In genomic region chr2:96119389-96119751, GRCh38 we compare ENCODE assay signal across 19 cellular contexts. TPM values are rescaled to one million over a fixed set of nuclear protein-coding genes. Genes with fewer than 3 reads are reported as not detected.
DNase-seq lines count a peak whose midpoint lies in the region; ATAC-seq, FAIRE-seq and TF ChIP-seq lines count a peak whose summit lies in the region.
"Had no signal": no experiment of that assay in that cellular context is flagged by ENCODE, and none has a peak within 500 bp of the region (broad histone marks: within the 10 kb centered on the region; RNA-seq: fewer than 3 reads in every experiment).

No MANE protein-coding gene starts in this region.

- H3K79me2 ChIP-seq in H1 (ENCODE audit: control insufficient read depth in 1 of 2, insufficient read depth in 2 of 2, low read length in 2 of 2): no peaks in the 10 kb centered on the region

- H2BK5ac ChIP-seq in H1 (ENCODE audit: low read depth, low read length): no peak overlapping the region

- no peaks in the 10 kb centered on the region for H3K79me1 ChIP-seq in H1 (ENCODE audit: low read depth, low read length)

- H3K9me3 ChIP-seq in H1 (ENCODE audit: insufficient read depth in 2 of 2, low read depth in 1 of 2, low read length in 1 of 2) (peaks cover 0 to 5% of the 10 kb centered on the region in 2 experiments; a peak in 1 of 4 replicates), spleen (no peaks in the 10 kb centered on the region), HAP-1 (no peaks in the 10 kb centered on the region)

- H3K36me3 ChIP-seq in H1 (ENCODE audit: control insufficient read depth in 2 of 4, insufficient read depth in 4 of 4, low read length in 3 of 4) (no peaks in the 10 kb centered on the region), spleen (no peaks in the 10 kb centered on the region), HAP-1 (replicated peaks) (no peaks in the 10 kb centered on the region)

- H3K27me3 ChIP-seq in H1 (replicated peaks in 1 of 4; ENCODE audit: control insufficient read depth in 3 of 4, extremely low read depth in 1 of 4, insufficient read depth in 3 of 4, low read length in 3 of 4): peaks cover 0 to 32% (median 25%) of the 10 kb centered on the region in 4 experiments; a peak in 5 of 7 replicates
- peaks cover 0 to 73% (median 22%) of the 10 kb centered on the region in 7 donors for H3K27me3 ChIP-seq in spleen (replicated peaks in 1 of 7)
- peaks cover 12% of the 10 kb centered on the region for H3K27me3 ChIP-seq in HAP-1 (ENCODE audit: low read depth)

- H3K23ac ChIP-seq in H1 (ENCODE audit: insufficient read length): no peak overlapping the region

- H2BK20ac ChIP-seq in H1 (ENCODE audit: low read length): no peak overlapping the region

- TF ChIP-seq RAD21 in H1 (IDR thresholded peaks at IDR 0.05 in 1 of 2, conservative IDR thresholded peaks at IDR 0.05 in 1 of 2; ENCODE audit: low read depth in 2 of 2, low read length in 2 of 2): no peak

- no peaks in the 10 kb centered on the region for H4K20me1 ChIP-seq in H1 (replicated peaks in 1 of 2; ENCODE audit: control insufficient read depth in 1 of 2, insufficient read depth in 2 of 2, low read length in 2 of 2)

- peaks cover 11% of the 10 kb centered on the region; the same call in 1 of the 2 replicates for H3K23me2 ChIP-seq in H1 (ENCODE audit: low read depth, low read length)

- no peak overlapping the region for H3K56ac ChIP-seq in H1 (replicated peaks; ENCODE audit: insufficient read length, low read depth, low read length)

- DNase-seq in Right ventricle myocardium superior (peak; percentile 7), left ventricle myocardium superior (no peak), HTR-8/SVneo (ENCODE audit: insufficient read length, low spot score) (no peak), H1 (ENCODE audit: low read depth in 1 of 2, low spot score in 2 of 2) (no peak), spleen (peak; percentile 50), NCI-H187 (lab: John Stamatoyannopoulos, UW) (no peak), EL (no peak), HAP-1 (ENCODE audit: low spot score in 2 of 2) (no peak)
- DNase-seq: DMS79 treated with DMSO at 0.1 percent for 48 hours, H9, NCI-H1105, NCI-H2107, NCI-H2227 treated with DMSO at 0.1 percent for 48 hours, NCI-H510A treated with DMSO at 0.1 percent for 48 hours, PC-9 had no signal

- intact Hi-C loops in Right ventricle myocardium superior (cut with DNase I): no loop called here
- intact Hi-C loops in left ventricle myocardium superior (cut with micrococcal nuclease): no loop called here
- intact Hi-C loops in spleen (cut with DNase I; ENCODE audit: low total_unique reads): no loop called here

- no peak overlapping the region for H3K4me2 ChIP-seq in H1 (ENCODE audit: insufficient read depth in 1 of 2, low read depth in 2 of 2, low read length in 2 of 2)
- H3K4me2 ChIP-seq: PC-9 had no signal

- no peak for TF ChIP-seq EP300 in H1 (IDR thresholded peaks at IDR 0.05; ENCODE audit: borderline replicate concordance in 1 of 2, low read depth in 2 of 2, low read length in 2 of 2)

- H3K18ac ChIP-seq in H1 (ENCODE audit: extremely low read depth, low read length): no peak overlapping the region; the same call in 1 of the 2 replicates

- no peak for ATAC-seq in Right ventricle myocardium superior (ENCODE audit: poor library complexity)
- ATAC-seq in left ventricle myocardium superior: no peak

- no peak overlapping the region for H4K91ac ChIP-seq in H1 (replicated peaks; ENCODE audit: insufficient read length, low read length)

- H3K4me3 ChIP-seq in H1 (ENCODE audit: extremely low read depth in 1 of 4, insufficient read depth in 2 of 4, low read depth in 3 of 4, low read length in 4 of 4): no peak overlapping the region
- no peak overlapping the region for H3K4me3 ChIP-seq in spleen
- no peak overlapping the region for H3K4me3 ChIP-seq in HAP-1
- H3K4me3 ChIP-seq: PC-9 had no signal

- 75% methylated on average over 5 of the region's 5 CpGs; no CpG with 5 or more reads in 1 of the 2 experiments for WGBS in H1 (ENCODE audit: extremely low coverage in 1 of 2, insufficient coverage in 1 of 2, insufficient read length in 1 of 2, insufficient replicate concordance in 2 of 2, low coverage in 1 of 2, low lambda C conversion rate in 2 of 2, missing lambda C conversion rate in 1 of 2), 2 experiments
- WGBS in spleen, 5 donors: 90 to 94% (median 92%) methylated on average over 5 of the region's 5 CpGs

- no peak overlapping the region for H2AK5ac ChIP-seq in H1 (ENCODE audit: low read depth, low read length)

- FAIRE-seq in HTR-8/SVneo (lab: Jason Lieb, UNC) (peak; percentile 82), H1 (lab: Jason Lieb, UNC) (no peak)

- H3K14ac ChIP-seq in H1 (ENCODE audit: insufficient read length): no peak overlapping the region

- H4K5ac ChIP-seq in H1 (ENCODE audit: insufficient read length, low read depth, low read length): no peak overlapping the region

- POLR2A ChIA-PET in H1 (lab: Charles Lee; ENCODE audit: partially characterized antibody): no interaction called here

- H3K27ac ChIP-seq in H1 (ENCODE audit: low read depth, low read length): no peak overlapping the region
- no peak overlapping the region for H3K27ac ChIP-seq in spleen
- H3K27ac ChIP-seq: PC-9, RWPE1 had no signal

- H2BK15ac ChIP-seq in H1 (ENCODE audit: low read length): peak overlapping the region; percentile 92; the same call in 1 of the 2 replicates

- in situ Hi-C loops in HAP-1 (cut with MboI; ENCODE audit: low sequenced_read_pairs): loop anchor here (25.0 kb wide), 1 partner anchor 107 kb away; no protein-coding TSS in a partner anchor

- H4K8ac ChIP-seq in H1 (ENCODE audit: extremely low read depth, insufficient read depth, low read length): no peak overlapping the region

- peaks cover 0 to 19% (median 13%) of the 10 kb centered on the region in 4 experiments; a peak in 6 of 7 replicates for H3K4me1 ChIP-seq in H1 (replicated peaks in 1 of 4; ENCODE audit: control insufficient read depth in 3 of 4, insufficient read depth in 4 of 4, low read length in 3 of 4)
- H3K4me1 ChIP-seq in spleen: peaks cover 3 to 42% (median 25%) of the 10 kb centered on the region in 6 donors
- H3K4me1 ChIP-seq in HAP-1: peaks cover 5% of the 10 kb centered on the region

- TF ChIP-seq CTCF in H1 (IDR thresholded peaks at IDR 0.05; ENCODE audit: control extremely low read depth in 1 of 3, insufficient read depth in 1 of 3, low read depth in 1 of 3, low read length in 3 of 3): no peak
- TF ChIP-seq CTCF in spleen (IDR thresholded peaks at IDR 0.05 in 8 of 11, conservative IDR thresholded peaks at IDR 0.05 in 3 of 11): no peak

- H2AFZ ChIP-seq in H1 (ENCODE audit: low read length): no peak overlapping the region
- H2AFZ ChIP-seq: PC-9 had no signal

- CTCF ChIA-PET in H1 (lab: Charles Lee; ENCODE audit: partially characterized antibody): interaction anchor here (0.9 to 4.0 kb wide), 7 partner anchors 11 to 126 kb away, joined by 3 to 25 read pairs (median 8); no protein-coding TSS in a partner anchor

- 0 out of 2 replicates have a peak overlapping the region, but pooled peaks have one; percentile 27 for H2BK12ac ChIP-seq in H1 (ENCODE audit: low read depth, low read length)

- H3K9ac ChIP-seq in H1 (replicated peaks in 1 of 4; ENCODE audit: extremely low read depth in 1 of 4, low read depth in 3 of 4, low read length in 3 of 4): no peak overlapping the region

- H2BK120ac ChIP-seq in H1 (replicated peaks; ENCODE audit: low read depth, low read length): no peak overlapping the region

- TF ChIP-seq POLR2A in H1 (IDR thresholded peaks at IDR 0.05; ENCODE audit: control extremely low read depth in 1 of 2, low read depth in 2 of 2, low read length in 2 of 2): no peak
- no peak for TF ChIP-seq POLR2A in spleen (IDR thresholded peaks at IDR 0.05)

- no peak overlapping the region for H3K4ac ChIP-seq in H1 (replicated peaks; ENCODE audit: insufficient read length, low read depth, low read length)

RNA-seq across cellular contexts. Expression of gene ADRA2B, which starts 3.0 kb away (rescaled TPM):
- total RNA-seq in Right ventricle myocardium superior: 6.4 TPM
- 5.0 TPM for total RNA-seq in left ventricle myocardium superior
- 6.5 and 6.6 TPM in 2 replicates for total RNA-seq in H1 (2021; fragmentation: NEBNext Ultra II Directional; extraction: Animal tissue kit (Norgen Biotek cat#: 25700))
- polyA plus RNA-seq in H1 (2011; rRNA removed): 5.8 and 8.3 TPM in 2 replicates
- 6.6 TPM for polyA plus RNA-seq in H1 (2011; cell fraction: cytosol; rRNA removed)
- 14.4 TPM for polyA plus RNA-seq in H1 (2011; cell fraction: nucleus; rRNA removed)
- 3.3 to 6.4 TPM (median 5.3 TPM) in 4 replicates for polyA plus RNA-seq in H1 (2012, experiment 1 of 2)
- 4.8 TPM for polyA plus RNA-seq in H1 (2012, experiment 2 of 2)
- polyA plus RNA-seq in H1 (2013, experiment 1 of 2): 3.7 TPM
- polyA plus RNA-seq in H1 (2013, experiment 2 of 2): 4.0 TPM
- 4.4 and 4.9 TPM in 2 replicates for polyA minus RNA-seq in H1 (2011; rRNA and poly(A)+ RNA removed)
- polyA minus RNA-seq in H1 (2011; cell fraction: cytosol; rRNA and poly(A)+ RNA removed): 6.7 TPM
- polyA minus RNA-seq in H1 (2011; cell fraction: nucleus; rRNA and poly(A)+ RNA removed): 6.8 TPM
- total RNA-seq in spleen: 10 to 100 TPM in 3 of 7 donors, 1 to 10 TPM in 4; 3.1 to 14.2 (median 9.0) TPM
- polyA plus RNA-seq in spleen: 1 to 10 TPM; 1.8 to 4.2 (median 1.8) TPM
- total RNA-seq: A172, G401 had no signal
- polyA plus RNA-seq: BJ had no signal

RNA-seq across cellular contexts. Expression of gene ASTL, which starts 18.9 kb away (rescaled TPM):
- total RNA-seq in Right ventricle myocardium superior (not detected), left ventricle myocardium superior (not detected), spleen (1 to 10 TPM in 2 of 7 donors, under 1 TPM in 4, not detected in 1; 0.49 to 2.2 (median 0.72) TPM)
- 0.60 and 0.75 TPM in 2 replicates for total RNA-seq in H1 (2021; fragmentation: NEBNext Ultra II Directional; extraction: Animal tissue kit (Norgen Biotek cat#: 25700))
- polyA plus RNA-seq in H1 (2011; rRNA removed) (1.4 and 2.2 TPM in 2 replicates), spleen (under 1 TPM; 0.24 to 0.33 (median 0.29) TPM)
- 1.4 TPM for polyA plus RNA-seq in H1 (2011; cell fraction: cytosol; rRNA removed)
- 2.5 TPM for polyA plus RNA-seq in H1 (2011; cell fraction: nucleus; rRNA removed)
- 0.28 to 1.2 TPM (median 0.73 TPM) in 4 replicates for polyA plus RNA-seq in H1 (2012, experiment 1 of 2)
- 0.54 TPM for polyA plus RNA-seq in H1 (2012, experiment 2 of 2)
- polyA plus RNA-seq in H1 (2013, experiment 1 of 2): 0.67 TPM
- 0.46 TPM for polyA plus RNA-seq in H1 (2013, experiment 2 of 2)
- polyA minus RNA-seq in H1 (2011; rRNA and poly(A)+ RNA removed): 1.2 and 1.6 TPM in 2 replicates
- polyA minus RNA-seq in H1 (2011; cell fraction: cytosol; rRNA and poly(A)+ RNA removed): 1.8 TPM
- 1.8 TPM for polyA minus RNA-seq in H1 (2011; cell fraction: nucleus; rRNA and poly(A)+ RNA removed)
- total RNA-seq: A172, PC-9 had no signal
- polyA plus RNA-seq: BJ had no signal

RNA-seq across cellular contexts. Expression of gene DUSP2, which starts 25.9 kb away (rescaled TPM):
- total RNA-seq in Right ventricle myocardium superior (1.5 TPM), left ventricle myocardium superior (1.9 TPM), spleen (10 to 100 TPM; 27.2 to 88.0 (median 45.0) TPM)
- 8.7 and 10.1 TPM in 2 replicates for total RNA-seq in H1 (2021; fragmentation: NEBNext Ultra II Directional; extraction: Animal tissue kit (Norgen Biotek cat#: 25700))
- polyA plus RNA-seq in H1 (2011; rRNA removed) (10.4 and 11.7 TPM in 2 replicates), spleen (10 to 100 TPM; 24.2 to 60.8 (median 47.6) TPM)
- 8.4 TPM for polyA plus RNA-seq in H1 (2011; cell fraction: cytosol; rRNA removed)
- polyA plus RNA-seq in H1 (2011; cell fraction: nucleus; rRNA removed): 21.7 TPM
- 5.9 to 8.2 TPM (median 7.6 TPM) in 4 replicates for polyA plus RNA-seq in H1 (2012, experiment 1 of 2)
- polyA plus RNA-seq in H1 (2012, experiment 2 of 2): 9.0 TPM
- 3.6 TPM for polyA plus RNA-seq in H1 (2013, experiment 1 of 2)
- polyA plus RNA-seq in H1 (2013, experiment 2 of 2): 3.2 TPM
- polyA minus RNA-seq in H1 (2011; rRNA and poly(A)+ RNA removed): 5.5 and 5.9 TPM in 2 replicates
- polyA minus RNA-seq in H1 (2011; cell fraction: cytosol; rRNA and poly(A)+ RNA removed): 5.7 TPM
- polyA minus RNA-seq in H1 (2011; cell fraction: nucleus; rRNA and poly(A)+ RNA removed): 26.8 TPM

Comparison
In these comparisons a context has a peak if more than half of its experiments do, and no peak if none do; other contexts are left out.
1. DNase-seq: peak in Right ventricle myocardium superior (single experiment) and spleen (single experiment); none in left ventricle myocardium superior (single experiment), HTR-8/SVneo (single experiment), H1 (0 of 2), NCI-H187 (0 of 2), EL (single experiment) and HAP-1 (0 of 2).